Comparison of ENCODE assay signal across 21 cellular contexts in the genomic region with DNA sequence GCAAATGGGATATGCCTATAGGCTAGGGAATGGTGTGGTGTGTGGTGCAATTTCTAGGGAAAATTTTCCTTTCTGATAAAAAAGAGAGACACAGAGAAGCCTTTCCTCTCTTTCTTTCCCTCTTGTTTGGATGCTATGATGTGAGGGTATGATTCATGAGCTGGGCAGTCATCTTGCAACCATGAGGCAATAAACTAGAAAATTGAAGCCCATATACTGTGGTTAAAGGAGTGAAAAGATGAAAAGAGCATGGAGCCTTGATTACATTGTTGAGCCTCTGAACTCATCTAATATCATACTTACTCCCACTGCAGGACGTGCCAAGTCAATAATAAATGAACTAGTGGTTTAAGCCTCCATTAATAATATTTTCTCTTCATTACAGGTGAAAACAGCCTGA.
DNase-seq lines count a peak whose midpoint lies in the region; ATAC-seq, FAIRE-seq and TF ChIP-seq lines count a peak whose summit lies in the region.
"Had no signal": no experiment of that assay in that cellular context is flagged by ENCODE, and none has a peak within 500 bp of the region (broad histone marks: within the 10 kb centered on the region; RNA-seq: fewer than 3 reads in every experiment).

No MANE protein-coding gene starts in this region.

- no peak for TF ChIP-seq CTCF in keratinocyte (optimal IDR thresholded peaks at IDR 0.05 in 1 of 3, IDR thresholded peaks at IDR 0.05 in 1 of 3, conservative IDR thresholded peaks at IDR 0.05 in 1 of 3; ENCODE audit: extremely low read depth in 1 of 3, insufficient read depth in 2 of 3, low read length in 3 of 3)

- H3K27ac Mint-ChIP-seq in activated T-cell treated with anti-CD3 and anti-CD28 coated beads, Interleukin-2, amount 50 U/mL, for 72 hours, result no peak overlapping the region
- H3K27ac Mint-ChIP-seq in activated T-helper 17 cell treated with anti-CD3 and anti-CD28 coated beads, Interleukin-2, amount 50 U/mL, for 72 hours, result no peak overlapping the region
- H3K27ac Mint-ChIP-seq: CD4-positive, CD25-positive, alpha-beta regulatory T cell had no signal

- H3K79me2 ChIP-seq in keratinocyte (ENCODE audit: control insufficient read depth, insufficient read depth, low read length), result no peaks in the 10 kb centered on the region

- no peak overlapping the region for H3K4me3 ChIP-seq in keratinocyte (ENCODE audit: control insufficient read depth in 2 of 3, extremely low read depth in 1 of 3, insufficient read depth in 2 of 3, low read depth in 1 of 3, low read length in 3 of 3)

- H3K4me1 ChIP-seq in keratinocyte (ENCODE audit: control insufficient read depth, extremely low read depth, insufficient read depth, low read length), result peaks cover 42% of the 10 kb centered on the region
- H3K4me1 ChIP-seq: BE2C had no signal

- no peaks in the 10 kb centered on the region for H4K20me1 ChIP-seq in keratinocyte (ENCODE audit: control insufficient read depth, extremely low read depth, insufficient read depth, low read length)

- H3K9me1 ChIP-seq in keratinocyte (ENCODE audit: control insufficient read depth, extremely low read depth, insufficient read depth, low read length), result no peaks in the 10 kb centered on the region

- peak; percentile 46 to 68 for ATAC-seq in activated T-cell treated with anti-CD3 and anti-CD28 coated beads, Interleukin-2, amount 50 U/mL, for 72 hours (replicated peaks in 1 of 2)
- ATAC-seq in activated T-helper 17 cell treated with anti-CD3 and anti-CD28 coated beads, Interleukin-2, amount 50 U/mL, for 72 hours (replicated peaks), result peak; percentile 60
- no peak for ATAC-seq in GM21381 (IDR thresholded peaks at IDR 0.05; ENCODE audit: unreplicated experiment)
- no peak for ATAC-seq in GM18861 (IDR thresholded peaks at IDR 0.05; ENCODE audit: unreplicated experiment)

- H2AFZ ChIP-seq in keratinocyte (ENCODE audit: control insufficient read depth, low read length), result no peak overlapping the region

- no peak overlapping the region for H3K9ac ChIP-seq in keratinocyte (ENCODE audit: control insufficient read depth, extremely low read depth, insufficient read depth, low read length)

- peak overlapping the region; percentile 95 for H3K27ac ChIP-seq in keratinocyte (ENCODE audit: control insufficient read depth, insufficient read depth, low read length)

- no peaks in the 10 kb centered on the region for H3K27me3 ChIP-seq in keratinocyte (ENCODE audit: control insufficient read depth, extremely low read depth, insufficient read depth, low read length)
- H3K27me3 ChIP-seq: BE2C had no signal

- no peaks in the 10 kb centered on the region for H3K4me1 Mint-ChIP-seq in activated T-cell treated with anti-CD3 and anti-CD28 coated beads, Interleukin-2, amount 50 U/mL, for 72 hours (ENCODE audit: low read depth)
- peaks cover 3% of the 10 kb centered on the region for H3K4me1 Mint-ChIP-seq in activated T-helper 17 cell treated with anti-CD3 and anti-CD28 coated beads, Interleukin-2, amount 50 U/mL, for 72 hours

- no peak overlapping the region for H3K4me3 Mint-ChIP-seq in activated T-cell treated with anti-CD3 and anti-CD28 coated beads, Interleukin-2, amount 50 U/mL, for 72 hours
- H3K4me3 Mint-ChIP-seq in activated T-helper 17 cell treated with anti-CD3 and anti-CD28 coated beads, Interleukin-2, amount 50 U/mL, for 72 hours, result no peak overlapping the region

- no peaks in the 10 kb centered on the region for H3K9me3 ChIP-seq in keratinocyte (ENCODE audit: control insufficient read depth, low read depth, low read length)
- H3K9me3 ChIP-seq: BE2C had no signal

- H3K4me2 ChIP-seq in keratinocyte (ENCODE audit: control insufficient read depth, extremely low read depth, insufficient read depth, low read depth, low read length), result no peak overlapping the region

- FAIRE-seq in keratinocyte (lab: Jason Lieb, UNC), result no peak

- H3K36me3 ChIP-seq in keratinocyte (ENCODE audit: control insufficient read depth in 2 of 2, extremely low read depth in 1 of 2, insufficient read depth in 2 of 2, low read length in 2 of 2), result no peaks in the 10 kb centered on the region
- H3K36me3 ChIP-seq: BE2C had no signal

- DNase-seq in activated T-cell treated with anti-CD3 and anti-CD28 coated beads, Interleukin-2, amount 50 U/mL, for 72 hours, result no peak
- DNase-seq in activated T-cell treated with anti-CD3 and anti-CD28 coated beads, Interleukin-2, amount 50 U/mL, for 48 hours, result no peak
- DNase-seq in keratinocyte (ENCODE audit: low read depth, low spot score) (no peak), cerebellum (ENCODE audit: low spot score) (no peak), DMS53 (lab: John Stamatoyannopoulos, UW) (no peak)
- DNase-seq: 8988T; BE2C; CD4-positive, CD25-positive, alpha-beta regulatory T cell; COR-L47; GF-D8; GOT3; KG1; NCI-H1417 treated with DMSO at 0.1 percent for 48 hours; NCI-H187 treated with DMSO at 0.1 percent for 48 hours; NCI-H2227 treated with DMSO at 0.1 percent for 48 hours; NCI-H510A treated with DMSO at 0.1 percent for 48 hours; NCI-H774; OCI-M1 had no signal

- no peaks in the 10 kb centered on the region for H3K36me3 Mint-ChIP-seq in activated T-cell treated with anti-CD3 and anti-CD28 coated beads, Interleukin-2, amount 50 U/mL, for 72 hours (ENCODE audit: insufficient read depth in 2 of 2)
- H3K36me3 Mint-ChIP-seq in activated T-helper 17 cell treated with anti-CD3 and anti-CD28 coated beads, Interleukin-2, amount 50 U/mL, for 72 hours (ENCODE audit: low read depth), result no peaks in the 10 kb centered on the region
- H3K36me3 Mint-ChIP-seq: CD4-positive, CD25-positive, alpha-beta regulatory T cell had no signal

- H3K27me3 Mint-ChIP-seq in activated T-cell treated with anti-CD3 and anti-CD28 coated beads, Interleukin-2, amount 50 U/mL, for 72 hours (ENCODE audit: low read depth), result no peaks in the 10 kb centered on the region
- H3K27me3 Mint-ChIP-seq in activated T-helper 17 cell treated with anti-CD3 and anti-CD28 coated beads, Interleukin-2, amount 50 U/mL, for 72 hours, result no peaks in the 10 kb centered on the region

- dilution Hi-C loops in keratinocyte (cut with MboI; ENCODE audit: extremely low pct_ligation_motif_present, low sequenced_read_pairs), result no loop called here

- no peaks in the 10 kb centered on the region for H3K9me3 Mint-ChIP-seq in activated T-cell treated with anti-CD3 and anti-CD28 coated beads, Interleukin-2, amount 50 U/mL, for 72 hours
- H3K9me3 Mint-ChIP-seq in activated T-helper 17 cell treated with anti-CD3 and anti-CD28 coated beads, Interleukin-2, amount 50 U/mL, for 72 hours, result no peaks in the 10 kb centered on the region

Comparison
In these comparisons a context has a peak if more than half of its experiments do, and no peak if none do; other contexts are left out.
1. ATAC-seq: peak in activated T-cell treated with anti-CD3 and anti-CD28 coated beads, Interleukin-2, amount 50 U/mL, for 72 hours (2 of 2) and activated T-helper 17 cell treated with anti-CD3 and anti-CD28 coated beads, Interleukin-2, amount 50 U/mL, for 72 hours (single experiment); none in GM21381 (single experiment) and GM18861 (single experiment).